9 cellular contexts compared by ENCODE assay signal in genomic region chr17:31596382-31597323, GRCh38.
DNase-seq lines count a peak whose midpoint lies in the region; ATAC-seq and TF ChIP-seq lines count a peak whose summit lies in the region.
"Had no signal": no experiment of that assay in that cellular context is flagged by ENCODE, and none has a peak within 500 bp of the region (broad histone marks: within the 10 kb centered on the region; RNA-seq: fewer than 3 reads in every experiment).

No MANE protein-coding gene starts in this region.

- H3K4me3 ChIP-seq in foreskin fibroblast (ENCODE audit: low read depth in 1 of 2, low read length in 2 of 2) = no peak overlapping the region
- H3K4me3 ChIP-seq in neuronal stem cell (ENCODE audit: low read length in 2 of 2) = no peak overlapping the region

- H3K4me3 Mint-ChIP-seq in T-helper 17 cell = no peak overlapping the region

- WGBS in neuronal stem cell (ENCODE audit: extremely low coverage in 2 of 2, insufficient read length in 2 of 2, insufficient replicate concordance in 1 of 2), 2 donors = no CpG with 5 or more reads among the region's 16 CpGs

- peak; percentile 97 for DNase-seq in AG20443 (ENCODE audit: low spot score)
- no peak for DNase-seq in T-helper 17 cell
- DNase-seq in foreskin fibroblast = peak; percentile 99
- no peak for DNase-seq in neuronal stem cell (ENCODE audit: low spot score)
- DNase-seq in NCI-H1092 (lab: John Stamatoyannopoulos, UW) = no peak

- peak overlapping the region; percentile 81 for H2AFZ ChIP-seq in neuronal stem cell (ENCODE audit: low read length)

- no peak overlapping the region for H3K9ac ChIP-seq in neuronal stem cell (ENCODE audit: low read depth, low read length, poor library complexity)

- no peak overlapping the region for H2BK5ac ChIP-seq in neuronal stem cell (ENCODE audit: low read length)

- H2BK15ac ChIP-seq in neuronal stem cell (ENCODE audit: low read length) = no peak overlapping the region

- ATAC-seq in GM18861 (IDR thresholded peaks at IDR 0.05; ENCODE audit: unreplicated experiment) (peak; percentile 93), HG03521 (IDR thresholded peaks at IDR 0.05; ENCODE audit: unreplicated experiment) (peak; percentile 48), T-helper 17 cell (peak; percentile 67), GM21515 (IDR thresholded peaks at IDR 0.05; ENCODE audit: unreplicated experiment) (no peak)

- no peak overlapping the region for H3K14ac ChIP-seq in neuronal stem cell (ENCODE audit: low read length)

- no peaks in the 10 kb centered on the region for H3K36me3 ChIP-seq in neuronal stem cell (replicated peaks in 1 of 2; ENCODE audit: control insufficient read depth in 2 of 2, insufficient read depth in 2 of 2, low read length in 2 of 2)

- no peak overlapping the region for H2BK12ac ChIP-seq in neuronal stem cell (ENCODE audit: low read length)

- H3K4me1 Mint-ChIP-seq in T-helper 17 cell = peaks cover 5% of the 10 kb centered on the region

- H4K91ac ChIP-seq in neuronal stem cell (ENCODE audit: low read depth, low read length, poor library complexity) = peak overlapping the region; percentile 14

- H2BK120ac ChIP-seq in neuronal stem cell (ENCODE audit: low read depth, low read length) = no peak overlapping the region

- peak overlapping the region; percentile 73 for H3K18ac ChIP-seq in neuronal stem cell (ENCODE audit: low read length)

- no peaks in the 10 kb centered on the region for H3K27me3 ChIP-seq in neuronal stem cell (ENCODE audit: control insufficient read depth in 3 of 3, insufficient read depth in 3 of 3, low read depth in 1 of 3, low read length in 3 of 3)
- H3K27me3 ChIP-seq: neutrophil had no signal

- H3K4me2 ChIP-seq in neuronal stem cell (ENCODE audit: insufficient read depth, low read length, poor library complexity, severe bottlenecking) = no peak overlapping the region

- no peak overlapping the region for H3K27ac ChIP-seq in neuronal stem cell (replicated peaks; ENCODE audit: low read length)
- H3K27ac ChIP-seq: neutrophil had no signal

- H3K9me3 ChIP-seq in T-helper 17 cell (ENCODE audit: control insufficient read depth, low read length, poor library complexity, severe bottlenecking) (no peaks in the 10 kb centered on the region), neuronal stem cell (replicated peaks in 1 of 2; ENCODE audit: control insufficient read depth in 2 of 2, insufficient read depth in 1 of 2, low read depth in 1 of 2, low read length in 2 of 2) (no peaks in the 10 kb centered on the region)
- H3K9me3 ChIP-seq: neutrophil had no signal

- H2AK5ac ChIP-seq in neuronal stem cell (ENCODE audit: low read depth, low read length) = no peak overlapping the region

- H4K8ac ChIP-seq in neuronal stem cell (ENCODE audit: low read depth, low read length) = no peak overlapping the region

- TF ChIP-seq CTCF in foreskin fibroblast (IDR thresholded peaks at IDR 0.05; ENCODE audit: low read depth, low read length) = no peak

- no peaks in the 10 kb centered on the region for H3K79me1 ChIP-seq in neuronal stem cell (ENCODE audit: low read depth, low read length)

- no peaks in the 10 kb centered on the region for H3K27me3 Mint-ChIP-seq in T-helper 17 cell

- peak overlapping the region; percentile 3 for H3K23ac ChIP-seq in neuronal stem cell (ENCODE audit: low read depth, low read length, poor library complexity)

- peaks cover 0 to 5% of the 10 kb centered on the region in 2 donors for H3K4me1 ChIP-seq in neuronal stem cell (ENCODE audit: control insufficient read depth in 2 of 2, insufficient read depth in 1 of 2, low read depth in 1 of 2, low read length in 2 of 2)

- H3K27ac Mint-ChIP-seq in T-helper 17 cell = no peak overlapping the region

- H3K4ac ChIP-seq in neuronal stem cell (ENCODE audit: low read length) = no peak overlapping the region

- H3K36me3 Mint-ChIP-seq in T-helper 17 cell (ENCODE audit: low read depth) = no peaks in the 10 kb centered on the region

Comparison
In these comparisons a context has a peak if more than half of its experiments do, and no peak if none do; other contexts are left out.
1. DNase-seq: peak in AG20443 (single experiment) and foreskin fibroblast (2 of 2); none in T-helper 17 cell (0 of 3), neuronal stem cell (single experiment) and NCI-H1092 (single experiment).